8 cellular contexts compared by ENCODE assay signal in genomic region chr11:33868646-33869461, GRCh38. TPM values are rescaled to one million over a fixed set of nuclear protein-coding genes. Genes with fewer than 3 reads are reported as not detected.
DNase-seq lines count a peak whose midpoint lies in the region; ATAC-seq and FAIRE-seq lines count a peak whose summit lies in the region.

No MANE protein-coding gene starts in this region.

- H2AK5ac ChIP-seq in neuronal stem cell (ENCODE audit: low read depth, low read length) = no peak overlapping the region

- no peak overlapping the region for H3K23ac ChIP-seq in neuronal stem cell (ENCODE audit: low read depth, low read length, poor library complexity)

- no peak overlapping the region for H2BK120ac ChIP-seq in neuronal stem cell (ENCODE audit: low read depth, low read length)

- DNase-seq in neuronal stem cell (ENCODE audit: low spot score) (no peak), glomerular visceral epithelial cell (ENCODE audit: extremely low spot score) (no peak), RCC 7860 (ENCODE audit: low spot score) (no peak)

- H3K4me3 ChIP-seq in endocrine pancreas (ENCODE audit: control insufficient read depth, insufficient read depth, low read length) (peak overlapping the region; percentile 79), neuronal stem cell (ENCODE audit: low read length in 2 of 2) (peak overlapping the region; percentile 38 to 81)

- H4K91ac ChIP-seq in neuronal stem cell (ENCODE audit: low read depth, low read length, poor library complexity) = no peak overlapping the region

- H3K14ac ChIP-seq in neuronal stem cell (ENCODE audit: low read length) = no peak overlapping the region

- peak overlapping the region; percentile 65 for H4K8ac ChIP-seq in neuronal stem cell (ENCODE audit: low read depth, low read length)

- H3K27ac ChIP-seq in KOPT-K1 (ENCODE audit: low read depth, low read length, poor library complexity, severe bottlenecking) (peak overlapping the region; percentile 97), neuronal stem cell (replicated peaks; ENCODE audit: low read length) (no peak overlapping the region)

- no peak overlapping the region for H2BK5ac ChIP-seq in neuronal stem cell (ENCODE audit: low read length)

- FAIRE-seq in RCC 7860 (lab: Jason Lieb, UNC) = no peak

- H3K4ac ChIP-seq in neuronal stem cell (ENCODE audit: low read length) = no peak overlapping the region

- H3K4me1 ChIP-seq in endocrine pancreas (ENCODE audit: control insufficient read depth, insufficient read depth, low read length) = no peaks in the 10 kb centered on the region
- peaks cover 5 to 8% of the 10 kb centered on the region in 2 donors for H3K4me1 ChIP-seq in neuronal stem cell (ENCODE audit: control insufficient read depth in 2 of 2, insufficient read depth in 1 of 2, low read depth in 1 of 2, low read length in 2 of 2)

- ATAC-seq in GM18867 (IDR thresholded peaks at IDR 0.05; ENCODE audit: unreplicated experiment) = peak; percentile 24
- no peak for ATAC-seq in HG03025 (IDR thresholded peaks at IDR 0.05; ENCODE audit: low FRiP score, unreplicated experiment)
- no peak for ATAC-seq in HG03097 (IDR thresholded peaks at IDR 0.05; ENCODE audit: low FRiP score, unreplicated experiment)

- no peaks in the 10 kb centered on the region for H3K27me3 ChIP-seq in endocrine pancreas (ENCODE audit: control insufficient read depth, insufficient read depth, low read length)
- H3K27me3 ChIP-seq in neuronal stem cell (ENCODE audit: control insufficient read depth in 3 of 3, insufficient read depth in 3 of 3, low read depth in 1 of 3, low read length in 3 of 3) = peaks cover 7 to 95% (median 33%) of the 10 kb centered on the region in 3 experiments

- no peak overlapping the region for H2BK12ac ChIP-seq in neuronal stem cell (ENCODE audit: low read length)

- H3K36me3 ChIP-seq in KOPT-K1 (ENCODE audit: insufficient read depth, low read length) (peaks cover 43% of the 10 kb centered on the region), endocrine pancreas (ENCODE audit: control insufficient read depth, insufficient read depth, low read length) (no peaks in the 10 kb centered on the region), neuronal stem cell (replicated peaks in 1 of 2; ENCODE audit: control insufficient read depth in 2 of 2, insufficient read depth in 2 of 2, low read length in 2 of 2) (no peaks in the 10 kb centered on the region)

- H2BK15ac ChIP-seq in neuronal stem cell (ENCODE audit: low read length) = peak overlapping the region; percentile 75

- H3K18ac ChIP-seq in neuronal stem cell (ENCODE audit: low read length) = peak overlapping the region; percentile 85

- H2AFZ ChIP-seq in neuronal stem cell (ENCODE audit: low read length) = peak overlapping the region; percentile 93

- H3K9me3 ChIP-seq in KOPT-K1 (ENCODE audit: insufficient read depth, low read length, poor library complexity, severe bottlenecking) (no peaks in the 10 kb centered on the region), endocrine pancreas (ENCODE audit: control insufficient read depth, low read length) (no peaks in the 10 kb centered on the region), neuronal stem cell (replicated peaks in 1 of 2; ENCODE audit: control insufficient read depth in 2 of 2, insufficient read depth in 1 of 2, low read depth in 1 of 2, low read length in 2 of 2) (no peaks in the 10 kb centered on the region)

- H3K9ac ChIP-seq in endocrine pancreas (ENCODE audit: control insufficient read depth, insufficient read depth, low read length) (peak overlapping the region; percentile 77), neuronal stem cell (ENCODE audit: low read depth, low read length, poor library complexity) (no peak overlapping the region)

- no CpG with 5 or more reads among the region's 68 CpGs for WGBS in neuronal stem cell (ENCODE audit: extremely low coverage in 2 of 2, insufficient read length in 2 of 2, insufficient replicate concordance in 1 of 2), 2 donors

- H3K4me2 ChIP-seq in neuronal stem cell (ENCODE audit: insufficient read depth, low read length, poor library complexity, severe bottlenecking) = peak overlapping the region; percentile 80

- no peaks in the 10 kb centered on the region for H3K79me1 ChIP-seq in neuronal stem cell (ENCODE audit: low read depth, low read length)

RNA-seq across cellular contexts. Expression of gene LMO2, which starts 23.0 kb away (rescaled TPM):
- polyA plus RNA-seq in neuronal stem cell (2013, experiment 1 of 2) = 1.9 TPM
- 1.8 TPM for polyA plus RNA-seq in neuronal stem cell (2013, experiment 2 of 2)
